ENCODE assay signal across 27 cellular contexts in genomic region chr7:112567388-112567787, GRCh38.
"Had no signal": no experiment of that assay in that cellular context is flagged by ENCODE, and none has a peak within 500 bp of the region (broad histone marks: within the 10 kb centered on the region; RNA-seq: fewer than 3 reads in every experiment).

No MANE protein-coding gene starts in this region.

- H3K36me3 Mint-ChIP-seq: type B pancreatic cell had no signal

- H3K4me3 ChIP-seq: gastroesophageal sphincter, lower lobe of right lung, testis, uterus had no signal

- H3K9me3 ChIP-seq: gastroesophageal sphincter, lower lobe of right lung, neutrophil, prostate gland, testis, uterus had no signal

- H3K9me3 Mint-ChIP-seq: activated CD4-positive, alpha-beta memory T cell treated with anti-CD3 and anti-CD28 coated beads, Interleukin-2, amount 10 ng/mL, durations not matched to agents 7 days and 5 days; activated T-cell treated with anti-CD3 and anti-CD28 coated beads, Interleukin-2, amount 50 U/mL, for 4 hours; activated T-helper 17 cell treated with anti-CD3 and anti-CD28 coated beads, Interleukin-2, amount 50 U/mL, for 72 hours; dendritic cell treated with granulocyte-macrophage colony-stimulating factor and Interleukin-4, amounts not matched to agents 40 ng/mL and 50 ng/mL, for 4 days; nephron; T-helper 1 cell treated with Interleukin-12 subunit alpha and Interleukin-12 subunit beta and Interleukin-4 antibody, amounts not matched to agents 30 μg/mL and 1 μg/mL, for 36 hours had no signal

- H3K27me3 ChIP-seq: gastroesophageal sphincter, neutrophil, testis, uterus had no signal

- H3K27ac Mint-ChIP-seq: activated CD4-positive, alpha-beta memory T cell treated with anti-CD3 and anti-CD28 coated beads, Interleukin-2, amount 10 ng/mL, durations not matched to agents 7 days and 5 days; activated T-helper 17 cell treated with anti-CD3 and anti-CD28 coated beads, Interleukin-2, amount 50 U/mL, for 72 hours; dendritic cell treated with granulocyte-macrophage colony-stimulating factor and Interleukin-4, amounts not matched to agents 40 ng/mL and 50 ng/mL, for 4 days; nephron; T-helper 1 cell treated with Interleukin-12 subunit alpha and Interleukin-12 subunit beta and Interleukin-4 antibody, amounts not matched to agents 30 μg/mL and 1 μg/mL, for 36 hours; type B pancreatic cell had no signal

- H3K4me1 ChIP-seq: gastroesophageal sphincter, lower lobe of right lung, prostate gland, testis, uterus had no signal

- DNase-seq: activated CD4-positive, alpha-beta memory T cell treated with anti-CD3 and anti-CD28 coated beads, Interleukin-2, amount 10 ng/mL, durations not matched to agents 7 days and 5 days; activated CD4-positive, alpha-beta T cell treated with anti-CD3 and anti-CD28 coated beads for 48 hours; activated CD8-positive, alpha-beta memory T cell treated with anti-CD3 and anti-CD28 coated beads, Interleukin-2, amount 50 U/mL, for 48 hours; activated gamma-delta T cell treated with Interleukin-2 at 50 U/mL for 16 hours; activated naive CD4-positive, alpha-beta T cell treated with anti-CD3 and anti-CD28 coated beads, Interleukin-2, amount 50 U/mL, for 16 hours; activated T-cell treated with anti-CD3 and anti-CD28 coated beads, Interleukin-2, amount 50 U/mL, for 4 hours; amniotic stem cell; central memory CD4-positive, alpha-beta T cell; lower lobe of right lung; mesendoderm; stimulated activated CD4-positive, alpha-beta T cell treated with anti-CD3 and anti-CD28 coated beads, Interleukin-2, amount 100 ng/mL, for 48 hours; stimulated activated naive CD4-positive, alpha-beta T cell treated with Interleukin-2 at 50 U/mL for 16 hours; SW 1271; T-helper 9 cell; testis; uterus; WERI-Rb-1 had no signal

- ATAC-seq: activated CD4-positive, CD25-positive, alpha-beta regulatory T cell treated with anti-CD3 and anti-CD28 coated beads, Interleukin-2, amount 50 U/mL, for 24 hours; activated T-cell treated with anti-CD3 and anti-CD28 coated beads, Interleukin-2, amount 50 U/mL, for 4 hours; activated T-helper 17 cell treated with anti-CD3 and anti-CD28 coated beads, Interleukin-2, amount 50 U/mL, for 72 hours; gastroesophageal sphincter; lower lobe of right lung had no signal

- H3K36me3 ChIP-seq: gastroesophageal sphincter, lower lobe of right lung, neutrophil, prostate gland, uterus, WERI-Rb-1 had no signal

- H3K4me1 Mint-ChIP-seq: activated CD4-positive, alpha-beta memory T cell treated with anti-CD3 and anti-CD28 coated beads, Interleukin-2, amount 10 ng/mL, durations not matched to agents 7 days and 5 days; activated T-helper 17 cell treated with anti-CD3 and anti-CD28 coated beads, Interleukin-2, amount 50 U/mL, for 72 hours had no signal

- H3K27me3 Mint-ChIP-seq: dendritic cell treated with granulocyte-macrophage colony-stimulating factor and Interleukin-4, amounts not matched to agents 40 ng/mL and 50 ng/mL, for 4 days; type B pancreatic cell had no signal

- H3K27ac ChIP-seq: epithelial cell of prostate, gastroesophageal sphincter, lower lobe of right lung, neutrophil, testis, uterus, WERI-Rb-1 had no signal

- H3K4me3 Mint-ChIP-seq: activated CD4-positive, alpha-beta memory T cell treated with anti-CD3 and anti-CD28 coated beads, Interleukin-2, amount 10 ng/mL, durations not matched to agents 7 days and 5 days; activated T-cell treated with anti-CD3 and anti-CD28 coated beads, Interleukin-2, amount 50 U/mL, for 4 hours; activated T-helper 17 cell treated with anti-CD3 and anti-CD28 coated beads, Interleukin-2, amount 50 U/mL, for 72 hours; dendritic cell treated with granulocyte-macrophage colony-stimulating factor and Interleukin-4, amounts not matched to agents 40 ng/mL and 50 ng/mL, for 4 days; nephron; T-helper 1 cell treated with Interleukin-12 subunit alpha and Interleukin-12 subunit beta and Interleukin-4 antibody, amounts not matched to agents 30 μg/mL and 1 μg/mL, for 36 hours; type B pancreatic cell had no signal
